2 cellular contexts compared by ENCODE assay signal in genomic region chr4:94298725-94299252, GRCh38.
TF ChIP-seq lines count a peak whose summit lies in the region.

No MANE protein-coding gene starts in this region.

TF ChIP-seq in SK-N-SH, 30 proteins besides CTCF, POLR2A, EP300 and RAD21:
- TF ChIP-seq NFIC (IDR thresholded peaks at IDR 0.05; ENCODE audit: borderline replicate concordance): no peak
- TF ChIP-seq FOXM1 (IDR thresholded peaks at IDR 0.05; ENCODE audit: low read depth): no peak
- no peak for TF ChIP-seq SIN3A (IDR thresholded peaks at IDR 0.05; ENCODE audit: borderline replicate concordance, low read depth, low read length)
- TF ChIP-seq SMC3 (IDR thresholded peaks at IDR 0.05; ENCODE audit: low read depth, low read length): no peak
- TF ChIP-seq PBX3 (IDR thresholded peaks at IDR 0.05): no peak
- no peak for TF ChIP-seq NRF1 (IDR thresholded peaks at IDR 0.05; ENCODE audit: low read depth, low read length)
- no peak for TF ChIP-seq RXRA (IDR thresholded peaks at IDR 0.05; ENCODE audit: borderline replicate concordance, low read depth)
- TF ChIP-seq ELF1 (IDR thresholded peaks at IDR 0.05): no peak
- TF ChIP-seq RCOR1 (IDR thresholded peaks at IDR 0.05; ENCODE audit: low read length): no peak
- no peak for TF ChIP-seq RFX5 (IDR thresholded peaks at IDR 0.05; ENCODE audit: low read length)
- no peak for TF ChIP-seq GATA2 (CRISPR knock-in tag; IDR thresholded peaks at IDR 0.05)
- no peak for TF ChIP-seq REST (IDR thresholded peaks at IDR 0.05; ENCODE audit: low read depth, low read length)
- no peak for TF ChIP-seq MEF2A (IDR thresholded peaks at IDR 0.05; ENCODE audit: borderline replicate concordance, low read depth)
- TF ChIP-seq POLR2AphosphoS5 (IDR thresholded peaks at IDR 0.05; ENCODE audit: low read depth, low read length): no peak
- TF ChIP-seq FOSL2 (IDR thresholded peaks at IDR 0.05; ENCODE audit: borderline replicate concordance, low read depth): no peak
- no peak for TF ChIP-seq USF1 (IDR thresholded peaks at IDR 0.05; ENCODE audit: borderline replicate concordance, low read depth)

TF ChIP-seq in SK-N-SH treated with all-trans-retinoic acid at 6 μM for 48 hours, 23 proteins besides CTCF, POLR2A, EP300 and RAD21:
- TF ChIP-seq ISL1 (CRISPR knock-in tag; IDR thresholded peaks at IDR 0.05): no peak
